32 cellular contexts compared by ENCODE assay signal in genomic region chr18:76202322-76202721, GRCh38.
DNase-seq lines count a peak whose midpoint lies in the region; ATAC-seq and TF ChIP-seq lines count a peak whose summit lies in the region.
"Had no signal": no experiment of that assay in that cellular context is flagged by ENCODE, and none has a peak within 500 bp of the region (broad histone marks: within the 10 kb centered on the region; RNA-seq: fewer than 3 reads in every experiment).

No MANE protein-coding gene starts in this region.

- H3K27ac ChIP-seq in DND-41 (ENCODE audit: low read length), result no peak overlapping the region
- H3K27ac ChIP-seq: 22Rv1; A549; BLaER1; BLaER1 treated with 17β-estradiol and CSF1 and Interleukin-3, amounts not matched to agents 10 nM and 100 nM; C4-2B had no signal

- H4K20me1 ChIP-seq in DND-41 (ENCODE audit: insufficient read depth, low read length), result no peaks in the 10 kb centered on the region
- H4K20me1 ChIP-seq: BLaER1; BLaER1 treated with 17β-estradiol and CSF1 and Interleukin-3, amounts not matched to agents 10 nM and 100 nM had no signal

- H3K9ac ChIP-seq in DND-41 (ENCODE audit: low read depth, low read length), result no peak overlapping the region
- H3K9ac ChIP-seq: BLaER1; BLaER1 treated with 17β-estradiol and CSF1 and Interleukin-3, amounts not matched to agents 10 nM and 100 nM had no signal

- no peaks in the 10 kb centered on the region for H3K79me2 ChIP-seq in DND-41 (ENCODE audit: insufficient read depth, low read length)

- DNase-seq in stimulated activated naive CD8-positive, alpha-beta T cell treated with anti-CD3 and anti-CD28 coated beads, Interleukin-15, amount 100 ng/mL, for 72 hours, result no peak
- DNase-seq in stimulated activated naive CD8-positive, alpha-beta T cell treated with anti-CD3 and anti-CD28 coated beads, Interleukin-15, Interleukin-2, amounts not matched to agents 100 U/mL and 50 U/mL, for 24 hours, result no peak
- no peak for DNase-seq in DND-41
- DNase-seq in Jurkat, Clone E6-1 (ENCODE audit: low read depth, low spot score), result peak; percentile 28
- no peak for DNase-seq in NCI-H510A treated with DMSO at 0.1 percent for 48 hours (lab: John Stamatoyannopoulos, UW)
- DNase-seq: 8988T; ACHN; AML-193; BE2C; C1 segment of cervical spinal cord; Caco-2; Calu3; CD4-positive, alpha-beta memory T cell; CD4-positive, alpha-beta T cell; CD4-positive, CD25-positive, alpha-beta regulatory T cell; CD8-positive, alpha-beta memory T cell; CD8-positive, alpha-beta T cell; COR-L47; DMS 273 treated with DMSO at 0.1 percent for 48 hours; DMS153; DMS53; DMS79; DMS79 treated with DMSO at 0.1 percent for 48 hours; EL had no signal

- no peaks in the 10 kb centered on the region for H3K4me1 ChIP-seq in DND-41 (ENCODE audit: insufficient read depth, low read length)
- H3K4me1 ChIP-seq: A549; BE2C; BLaER1; BLaER1 treated with 17β-estradiol and CSF1 and Interleukin-3, amounts not matched to agents 10 nM and 100 nM; Caco-2 had no signal

- no peak overlapping the region for H3K4me2 ChIP-seq in DND-41 (ENCODE audit: insufficient read depth, low read length)
- H3K4me2 ChIP-seq: A549; BLaER1; BLaER1 treated with 17β-estradiol and CSF1 and Interleukin-3, amounts not matched to agents 10 nM and 100 nM had no signal

- no peak for TF ChIP-seq CTCF in DND-41 (IDR thresholded peaks at IDR 0.05; ENCODE audit: borderline replicate concordance, extremely low read depth, low read length, poor library complexity, severe bottlenecking)

- no peaks in the 10 kb centered on the region for H3K27me3 ChIP-seq in DND-41 (ENCODE audit: insufficient read depth, low read length, poor library complexity)
- H3K27me3 ChIP-seq: BE2C; BLaER1; BLaER1 treated with 17β-estradiol and CSF1 and Interleukin-3, amounts not matched to agents 10 nM and 100 nM had no signal

- H3K9me3 Mint-ChIP-seq in stimulated activated naive CD8-positive, alpha-beta T cell treated with anti-CD3 and anti-CD28 coated beads, Interleukin-15, amount 100 ng/mL, for 72 hours, result no peaks in the 10 kb centered on the region

- H3K4me3 ChIP-seq in DND-41 (ENCODE audit: low read depth in 1 of 2, low read length in 2 of 2), result no peak overlapping the region
- H3K4me3 ChIP-seq in Jurkat, Clone E6-1 (ENCODE audit: low read length), result no peak overlapping the region
- H3K4me3 ChIP-seq: A549; BLaER1; BLaER1 treated with 17β-estradiol and CSF1 and Interleukin-3, amounts not matched to agents 10 nM and 100 nM had no signal

- no peaks in the 10 kb centered on the region for H3K36me3 ChIP-seq in DND-41 (ENCODE audit: insufficient read depth, low read length)
- H3K36me3 ChIP-seq: BE2C; BLaER1; BLaER1 treated with 17β-estradiol and CSF1 and Interleukin-3, amounts not matched to agents 10 nM and 100 nM had no signal

- H3K27me3 Mint-ChIP-seq in stimulated activated naive CD8-positive, alpha-beta T cell treated with anti-CD3 and anti-CD28 coated beads, Interleukin-15, amount 100 ng/mL, for 72 hours, result peaks cover 19% of the 10 kb centered on the region
- H3K27me3 Mint-ChIP-seq: B cell; CD4-positive, CD25-positive, alpha-beta regulatory T cell; CD8-positive, alpha-beta memory T cell had no signal

- H3K4me3 Mint-ChIP-seq in stimulated activated naive CD8-positive, alpha-beta T cell treated with anti-CD3 and anti-CD28 coated beads, Interleukin-15, amount 100 ng/mL, for 72 hours, result no peak overlapping the region
- H3K4me3 Mint-ChIP-seq: B cell; CD14-positive monocyte; CD4-positive, alpha-beta memory T cell; CD4-positive, alpha-beta T cell; CD4-positive, CD25-positive, alpha-beta regulatory T cell; CD8-positive, alpha-beta memory T cell; CD8-positive, alpha-beta T cell had no signal

- no peak overlapping the region for H2AFZ ChIP-seq in DND-41 (ENCODE audit: low read depth, low read length)

- H3K9me3 ChIP-seq in DND-41 (ENCODE audit: insufficient read depth, low read length, severe bottlenecking), result peaks cover 6% of the 10 kb centered on the region
- H3K9me3 ChIP-seq: A549, BE2C, Caco-2 had no signal

- H3K27ac Mint-ChIP-seq in stimulated activated naive CD8-positive, alpha-beta T cell treated with anti-CD3 and anti-CD28 coated beads, Interleukin-15, amount 100 ng/mL, for 72 hours, result no peak overlapping the region
- H3K27ac Mint-ChIP-seq: B cell; CD14-positive monocyte; CD4-positive, alpha-beta memory T cell; CD4-positive, alpha-beta T cell; CD4-positive, CD25-positive, alpha-beta regulatory T cell; CD8-positive, alpha-beta memory T cell; CD8-positive, alpha-beta T cell had no signal

- peak; percentile 60 for ATAC-seq in stimulated activated naive CD8-positive, alpha-beta T cell treated with anti-CD3 and anti-CD28 coated beads, Interleukin-15, amount 100 ng/mL, for 72 hours
- no peak for ATAC-seq in stimulated activated naive CD8-positive, alpha-beta T cell treated with anti-CD3 and anti-CD28 coated beads, Interleukin-15, Interleukin-2, amounts not matched to agents 100 U/mL and 50 U/mL, for 24 hours
- ATAC-seq in DND-41 (ENCODE audit: insufficient read depth, low read depth) (peak; percentile 69), GM21786 (IDR thresholded peaks at IDR 0.05; ENCODE audit: unreplicated experiment) (no peak)
- ATAC-seq: A549; CD8-positive, alpha-beta T cell had no signal

- H3K4me1 Mint-ChIP-seq in stimulated activated naive CD8-positive, alpha-beta T cell treated with anti-CD3 and anti-CD28 coated beads, Interleukin-15, amount 100 ng/mL, for 72 hours, result no peaks in the 10 kb centered on the region
- H3K4me1 Mint-ChIP-seq: B cell; CD14-positive monocyte; CD4-positive, alpha-beta memory T cell; CD4-positive, CD25-positive, alpha-beta regulatory T cell; CD8-positive, alpha-beta memory T cell had no signal

Comparison
In these comparisons a context has a peak if more than half of its experiments do, and no peak if none do; other contexts are left out.
1. ATAC-seq: peak in stimulated activated naive CD8-positive, alpha-beta T cell treated with anti-CD3 and anti-CD28 coated beads, Interleukin-15, amount 100 ng/mL, for 72 hours (single experiment) and DND-41 (single experiment); none in stimulated activated naive CD8-positive, alpha-beta T cell treated with anti-CD3 and anti-CD28 coated beads, Interleukin-15, Interleukin-2, amounts not matched to agents 100 U/mL and 50 U/mL, for 24 hours (single experiment) and GM21786 (single experiment).